In genomic region chr5:42950466-42951168, GRCh38 we compare ENCODE assay signal across 8 cellular contexts.
DNase-seq lines count a peak whose midpoint lies in the region; ATAC-seq and TF ChIP-seq lines count a peak whose summit lies in the region.

No MANE protein-coding gene starts in this region.

- no peak overlapping the region for H3K27ac ChIP-seq in endodermal cell (ENCODE audit: low read depth, low read length)
- H3K27ac ChIP-seq in muscle layer of colon (ENCODE audit: low read depth, low read length) = no peak overlapping the region

- H3K36me3 ChIP-seq in endodermal cell (ENCODE audit: control insufficient read depth, insufficient read depth, low read length) (no peaks in the 10 kb centered on the region), muscle layer of colon (ENCODE audit: insufficient read depth, low read length) (no peaks in the 10 kb centered on the region)

- peaks cover 10% of the 10 kb centered on the region for H3K9me3 Mint-ChIP-seq in activated CD8-positive, alpha-beta T cell treated with anti-CD3 and anti-CD28 coated beads for 36 hours
- H3K9me3 Mint-ChIP-seq in endodermal cell = peaks cover 49% of the 10 kb centered on the region
- H3K9me3 Mint-ChIP-seq in stimulated activated naive CD8-positive, alpha-beta T cell treated with anti-CD3 and anti-CD28 coated beads, Interleukin-15, amount 100 ng/mL, for 72 hours = peaks cover 0 to 11% of the 10 kb centered on the region in 2 donors

- WGBS in endodermal cell (ENCODE audit: insufficient coverage in 1 of 2, insufficient read length in 1 of 2), 2 experiments = 94 to 95% methylated on average over 32 to 36 of the region's 36 CpGs

- peaks cover 15% of the 10 kb centered on the region for H3K36me3 Mint-ChIP-seq in activated CD8-positive, alpha-beta T cell treated with anti-CD3 and anti-CD28 coated beads for 36 hours (ENCODE audit: low read depth)
- peaks cover 6% of the 10 kb centered on the region for H3K36me3 Mint-ChIP-seq in endodermal cell (ENCODE audit: low read depth)

- H3K4me1 ChIP-seq in endodermal cell (ENCODE audit: control insufficient read depth, insufficient read depth, low read length) (no peaks in the 10 kb centered on the region), muscle layer of colon (ENCODE audit: insufficient read depth, low read length) (peaks cover 17% of the 10 kb centered on the region)

- CTCF ChIA-PET in activated CD8-positive, alpha-beta T cell treated with anti-CD3 and anti-CD28 coated beads for 36 hours (lab: Charles Lee) = interaction anchor here (0.9 to 6.1 kb wide), 18 partner anchors 11 to 116 kb away, joined by 3 to 74 read pairs (median 5); partner anchors contain the start of gene ANXA2R

- H3K27me3 ChIP-seq in endodermal cell (ENCODE audit: control insufficient read depth, insufficient read depth, low read length, poor library complexity, severe bottlenecking) (no peaks in the 10 kb centered on the region), muscle layer of colon (ENCODE audit: control insufficient read depth in 1 of 2, insufficient read depth in 2 of 2, low read length in 2 of 2) (peaks cover 48 to 85% of the 10 kb centered on the region in 2 donors)

- POLR2A ChIA-PET in activated CD8-positive, alpha-beta T cell treated with anti-CD3 and anti-CD28 coated beads for 36 hours (lab: Charles Lee) = interaction anchor here (0.7 to 4.7 kb wide), 16 partner anchors 21 to 533 kb away, joined by 3 to 77 read pairs (median 4); partner anchors contain the start of gene TMEM267

- no peak for TF ChIP-seq CTCF in activated CD8-positive, alpha-beta T cell treated with anti-CD3 and anti-CD28 coated beads for 36 hours (IDR thresholded peaks at IDR 0.05)
- TF ChIP-seq CTCF in endodermal cell (conservative IDR thresholded peaks at IDR 0.05) = no peak

- H3K4me3 ChIP-seq in endodermal cell (ENCODE audit: low read length) (no peak overlapping the region), muscle layer of colon (ENCODE audit: low read depth in 1 of 2, low read length in 2 of 2) (peak overlapping the region; percentile 56 to 57)

- H3K4me3 Mint-ChIP-seq in activated CD8-positive, alpha-beta T cell treated with anti-CD3 and anti-CD28 coated beads for 36 hours = peak overlapping the region; percentile 89
- H3K4me3 Mint-ChIP-seq in endodermal cell = no peak overlapping the region
- H3K4me3 Mint-ChIP-seq in stimulated activated naive CD8-positive, alpha-beta T cell treated with anti-CD3 and anti-CD28 coated beads, Interleukin-15, amount 100 ng/mL, for 72 hours = peak overlapping the region; percentile 91 to 98

- peak; percentile 41 for ATAC-seq in HG03025 (IDR thresholded peaks at IDR 0.05; ENCODE audit: low FRiP score, unreplicated experiment)
- peak; percentile 46 for ATAC-seq in activated CD8-positive, alpha-beta T cell treated with anti-CD3 and anti-CD28 coated beads for 36 hours
- peak; percentile 58 for ATAC-seq in stimulated activated naive CD8-positive, alpha-beta T cell treated with anti-CD3 and anti-CD28 coated beads, Interleukin-15, amount 100 ng/mL, for 72 hours

- DNase-seq in NCI-H82 (lab: John Stamatoyannopoulos, UW) = peak; percentile 29
- DNase-seq in NCI-H82 treated with DMSO at 0.1 percent for 48 hours (lab: John Stamatoyannopoulos, UW; ENCODE audit: unreplicated experiment) = no peak
- DNase-seq in NCI-H526 treated with DMSO at 0.1 percent for 48 hours (lab: John Stamatoyannopoulos, UW) = peak; percentile 60
- DNase-seq in activated CD8-positive, alpha-beta T cell treated with anti-CD3 and anti-CD28 coated beads for 36 hours = peak; percentile 82
- DNase-seq in endodermal cell = peak; percentile 63
- DNase-seq in stimulated activated naive CD8-positive, alpha-beta T cell treated with anti-CD3 and anti-CD28 coated beads, Interleukin-15, amount 100 ng/mL, for 72 hours = peak; percentile 65 to 72

- H3K9ac ChIP-seq in endodermal cell (ENCODE audit: extremely low read depth, low read length, poor library complexity, severe bottlenecking) = no peak overlapping the region
- no peak overlapping the region for H3K9ac ChIP-seq in muscle layer of colon (ENCODE audit: low read length)

- H3K9me3 ChIP-seq in endodermal cell (ENCODE audit: control insufficient read depth, low read length) = peaks cover 29% of the 10 kb centered on the region
- no peaks in the 10 kb centered on the region for H3K9me3 ChIP-seq in muscle layer of colon (ENCODE audit: low read length)

- intact Hi-C loops in activated CD8-positive, alpha-beta T cell treated with anti-CD3 and anti-CD28 coated beads for 36 hours (cut with micrococcal nuclease) = loop anchor here (1.0 to 2.0 kb wide), 3 partner anchors 42 to 115 kb away; no protein-coding TSS in a partner anchor

- peaks cover 19% of the 10 kb centered on the region for H3K4me1 Mint-ChIP-seq in activated CD8-positive, alpha-beta T cell treated with anti-CD3 and anti-CD28 coated beads for 36 hours (ENCODE audit: low read depth)
- H3K4me1 Mint-ChIP-seq in endodermal cell = no peaks in the 10 kb centered on the region
- peaks cover 24% of the 10 kb centered on the region for H3K4me1 Mint-ChIP-seq in stimulated activated naive CD8-positive, alpha-beta T cell treated with anti-CD3 and anti-CD28 coated beads, Interleukin-15, amount 100 ng/mL, for 72 hours

- peak overlapping the region; percentile 97 for H3K27ac Mint-ChIP-seq in activated CD8-positive, alpha-beta T cell treated with anti-CD3 and anti-CD28 coated beads for 36 hours
- H3K27ac Mint-ChIP-seq in endodermal cell = no peak overlapping the region
- H3K27ac Mint-ChIP-seq in stimulated activated naive CD8-positive, alpha-beta T cell treated with anti-CD3 and anti-CD28 coated beads, Interleukin-15, amount 100 ng/mL, for 72 hours = peak overlapping the region; percentile 96 to 99

- H3K27me3 Mint-ChIP-seq in activated CD8-positive, alpha-beta T cell treated with anti-CD3 and anti-CD28 coated beads for 36 hours = no peaks in the 10 kb centered on the region
- peaks cover 4% of the 10 kb centered on the region for H3K27me3 Mint-ChIP-seq in endodermal cell (ENCODE audit: insufficient read depth)
- no peaks in the 10 kb centered on the region for H3K27me3 Mint-ChIP-seq in stimulated activated naive CD8-positive, alpha-beta T cell treated with anti-CD3 and anti-CD28 coated beads, Interleukin-15, amount 100 ng/mL, for 72 hours
